ENCODE assay signal across 14 cellular contexts in the genomic region with DNA sequence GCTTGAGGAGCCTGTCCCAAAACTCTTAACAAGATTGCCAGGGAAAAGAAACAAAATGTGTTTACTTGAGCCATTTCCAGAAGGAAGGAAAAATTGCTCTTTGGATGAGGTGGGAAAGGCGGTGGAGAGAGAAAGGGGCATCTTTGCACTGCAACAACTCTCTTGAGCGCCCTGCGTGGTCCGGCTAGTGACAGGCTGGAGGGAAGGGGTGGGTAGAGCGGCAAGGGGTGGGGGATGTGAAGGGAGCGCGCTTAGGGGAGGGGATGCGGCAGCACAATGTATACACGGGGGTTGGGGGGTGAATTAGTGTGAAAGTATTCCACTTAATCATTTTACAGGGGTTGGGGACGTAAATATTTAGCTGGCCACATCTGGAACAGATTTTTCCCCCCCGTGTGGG. TPM values are rescaled to one million over a fixed set of nuclear protein-coding genes. Genes with fewer than 3 reads are reported as not detected.
DNase-seq lines count a peak whose midpoint lies in the region; ATAC-seq and TF ChIP-seq lines count a peak whose summit lies in the region.
"Had no signal": no experiment of that assay in that cellular context is flagged by ENCODE, and none has a peak within 500 bp of the region (broad histone marks: within the 10 kb centered on the region; RNA-seq: fewer than 3 reads in every experiment).

No MANE protein-coding gene starts in this region.

- intact Hi-C loops in prostate gland (cut with DNase I): no loop called here
- intact Hi-C loops in activated T-helper 2 cell treated with anti-CD3 and anti-CD28 coated beads, Interferon-gamma antibody, Interleukin-2, Interleukin-4, amounts not matched to agents 10 μg/mL and 5 μg/mL and 100 μg/mL, durations not matched to agents 14 hours and 24 hours and 36 hours (cut with micrococcal nuclease): no loop called here

- H3K4me1 ChIP-seq in BE2C: no peaks in the 10 kb centered on the region
- no peaks in the 10 kb centered on the region for H3K4me1 ChIP-seq in prostate gland (replicated peaks)

- H3K36me3 ChIP-seq in BE2C (no peaks in the 10 kb centered on the region), prostate gland (no peaks in the 10 kb centered on the region)

- peaks cover 36% of the 10 kb centered on the region for H3K27me3 Mint-ChIP-seq in activated T-helper 2 cell treated with anti-CD3 and anti-CD28 coated beads, Interferon-gamma antibody, Interleukin-2, Interleukin-4, amounts not matched to agents 10 μg/mL and 5 μg/mL and 100 μg/mL, durations not matched to agents 14 hours and 24 hours and 36 hours (ENCODE audit: low read depth)

- H3K27me3 ChIP-seq in BE2C (peaks cover 40% of the 10 kb centered on the region), prostate gland (replicated peaks; ENCODE audit: insufficient read depth) (no peaks in the 10 kb centered on the region)

- no peaks in the 10 kb centered on the region for H3K36me3 Mint-ChIP-seq in activated T-helper 2 cell treated with anti-CD3 and anti-CD28 coated beads, Interferon-gamma antibody, Interleukin-2, Interleukin-4, amounts not matched to agents 10 μg/mL and 5 μg/mL and 100 μg/mL, durations not matched to agents 14 hours and 24 hours and 36 hours (ENCODE audit: low read depth)

- no peaks in the 10 kb centered on the region for H3K4me1 Mint-ChIP-seq in activated T-helper 2 cell treated with anti-CD3 and anti-CD28 coated beads, Interferon-gamma antibody, Interleukin-2, Interleukin-4, amounts not matched to agents 10 μg/mL and 5 μg/mL and 100 μg/mL, durations not matched to agents 14 hours and 24 hours and 36 hours (ENCODE audit: low read depth)

- H3K4me3 ChIP-seq in BE2C (ENCODE audit: low read depth, low read length) (peak overlapping the region; percentile 37), coronary artery (peak overlapping the region; percentile 72), prostate gland (peak overlapping the region; percentile 27 to 28)

- no peak for TF ChIP-seq CTCF in BE2C (IDR thresholded peaks at IDR 0.05; ENCODE audit: low read depth, low read length)
- no peak for TF ChIP-seq CTCF in coronary artery (IDR thresholded peaks at IDR 0.05)
- TF ChIP-seq CTCF in prostate gland (IDR thresholded peaks at IDR 0.05): no peak
- no peak for TF ChIP-seq CTCF in GM20000 (IDR thresholded peaks at IDR 0.05; ENCODE audit: extremely low read depth, missing control alignments)

- ATAC-seq in HG02970 (IDR thresholded peaks at IDR 0.05; ENCODE audit: low FRiP score, unreplicated experiment): no peak
- ATAC-seq in GM19452 (IDR thresholded peaks at IDR 0.05; ENCODE audit: unreplicated experiment): no peak
- ATAC-seq: activated T-cell treated with anti-CD3 and anti-CD28 coated beads, Interleukin-2, amount 50 U/mL, for 4 hours; stimulated activated naive CD8-positive, alpha-beta T cell treated with anti-CD3 and anti-CD28 coated beads, Interleukin-15, amount 100 ng/mL, for 72 hours had no signal

- DNase-seq in BE2C (no peak), coronary artery (ENCODE audit: low spot score) (no peak), iPS-NIHi11 (ENCODE audit: low spot score) (peak; percentile 22), prostate gland (ENCODE audit: low spot score) (no peak), GM20000 (ENCODE audit: low spot score) (no peak)
- no peak for DNase-seq in activated T-helper 2 cell treated with anti-CD3 and anti-CD28 coated beads, Interferon-gamma antibody, Interleukin-2, Interleukin-4, amounts not matched to agents 10 μg/mL and 5 μg/mL and 100 μg/mL, durations not matched to agents 14 hours and 24 hours and 36 hours (ENCODE audit: low spot score)
- DNase-seq: activated T-cell treated with anti-CD3 and anti-CD28 coated beads, Interleukin-2, amount 50 U/mL, for 4 hours; GOT3; NCI-H1105; NCI-H510A treated with DMSO at 0.1 percent for 48 hours; stimulated activated naive CD8-positive, alpha-beta T cell treated with anti-CD3 and anti-CD28 coated beads, Interleukin-15, amount 100 ng/mL, for 72 hours had no signal

- 7% methylated on average over 11 of the region's 11 CpGs for WGBS in prostate gland

- H3K9me3 ChIP-seq in BE2C (no peaks in the 10 kb centered on the region), prostate gland (no peaks in the 10 kb centered on the region)

- no peak overlapping the region for H3K4me3 Mint-ChIP-seq in activated T-helper 2 cell treated with anti-CD3 and anti-CD28 coated beads, Interferon-gamma antibody, Interleukin-2, Interleukin-4, amounts not matched to agents 10 μg/mL and 5 μg/mL and 100 μg/mL, durations not matched to agents 14 hours and 24 hours and 36 hours (ENCODE audit: low read depth)
- H3K4me3 Mint-ChIP-seq: activated T-cell treated with anti-CD3 and anti-CD28 coated beads, Interleukin-2, amount 50 U/mL, for 4 hours; stimulated activated naive CD8-positive, alpha-beta T cell treated with anti-CD3 and anti-CD28 coated beads, Interleukin-15, amount 100 ng/mL, for 72 hours had no signal

- H3K9me3 Mint-ChIP-seq in activated T-helper 2 cell treated with anti-CD3 and anti-CD28 coated beads, Interferon-gamma antibody, Interleukin-2, Interleukin-4, amounts not matched to agents 10 μg/mL and 5 μg/mL and 100 μg/mL, durations not matched to agents 14 hours and 24 hours and 36 hours: no peaks in the 10 kb centered on the region
- H3K9me3 Mint-ChIP-seq: stimulated activated naive CD8-positive, alpha-beta T cell treated with anti-CD3 and anti-CD28 coated beads, Interleukin-15, amount 100 ng/mL, for 72 hours had no signal

- no peak overlapping the region for H3K27ac Mint-ChIP-seq in activated T-helper 2 cell treated with anti-CD3 and anti-CD28 coated beads, Interferon-gamma antibody, Interleukin-2, Interleukin-4, amounts not matched to agents 10 μg/mL and 5 μg/mL and 100 μg/mL, durations not matched to agents 14 hours and 24 hours and 36 hours
- H3K27ac Mint-ChIP-seq: stimulated activated naive CD8-positive, alpha-beta T cell treated with anti-CD3 and anti-CD28 coated beads, Interleukin-15, amount 100 ng/mL, for 72 hours had no signal

- no peak for TF ChIP-seq POLR2A in prostate gland (IDR thresholded peaks at IDR 0.05)

- H3K27ac ChIP-seq in coronary artery (peak overlapping the region in 1 of 2 donors; percentile 48), prostate gland (peak overlapping the region; percentile 36 to 55)

RNA-seq across cellular contexts. Expression of a gene that starts 1.3 kb away (rescaled TPM):
- not detected for polyA plus RNA-seq in BE2C (2012; ENCODE audit: insufficient read depth, insufficient read length, low read depth)
- total RNA-seq in prostate gland: 1 to 10 TPM; 3.1 to 6.9 TPM
- total RNA-seq in activated T-helper 2 cell treated with anti-CD3 and anti-CD28 coated beads, Interferon-gamma antibody, Interleukin-2, Interleukin-4, amounts not matched to agents 10 μg/mL and 5 μg/mL and 100 μg/mL, durations not matched to agents 14 hours and 24 hours and 36 hours: not detected in 2 replicates
- total RNA-seq: activated T-cell treated with anti-CD3 and anti-CD28 coated beads, Interleukin-2, amount 50 U/mL, for 4 hours; osteocyte had no signal
